24 cellular contexts compared by ENCODE assay signal in genomic region chr4:61445374-61446063, GRCh38.
DNase-seq lines count a peak whose midpoint lies in the region; ATAC-seq, FAIRE-seq and TF ChIP-seq lines count a peak whose summit lies in the region.
"Had no signal": no experiment of that assay in that cellular context is flagged by ENCODE, and none has a peak within 500 bp of the region (broad histone marks: within the 10 kb centered on the region; RNA-seq: fewer than 3 reads in every experiment).

No MANE protein-coding gene starts in this region.

- no peak overlapping the region for H3K4me3 Mint-ChIP-seq in natural killer cell treated with Interleukin-12 subunit alpha and Interleukin-12 subunit beta and Interleukin-15 and Interleukin-18, amount 100 ng/mL, for 72 hours
- H3K4me3 Mint-ChIP-seq: activated B cell treated with CpG ODN at 0.5 μM for 24 hours; activated CD4-positive, alpha-beta memory T cell treated with anti-CD3 and anti-CD28 coated beads, Interleukin-2, amount 10 ng/mL, durations not matched to agents 7 days and 5 days had no signal

- peak; percentile 87 for FAIRE-seq in urothelium cell line (lab: Jason Lieb, UNC)
- FAIRE-seq in GM12891 (lab: Jason Lieb, UNC): no peak
- FAIRE-seq: A204.1, endothelial cell of umbilical vein had no signal

- no peaks in the 10 kb centered on the region for H3K27me3 Mint-ChIP-seq in natural killer cell treated with Interleukin-12 subunit alpha and Interleukin-12 subunit beta and Interleukin-15 and Interleukin-18, amount 100 ng/mL, for 72 hours
- H3K27me3 Mint-ChIP-seq: activated B cell treated with CpG ODN at 0.5 μM for 24 hours; activated CD4-positive, alpha-beta memory T cell treated with anti-CD3 and anti-CD28 coated beads, Interleukin-2, amount 10 ng/mL, durations not matched to agents 7 days and 5 days had no signal

- H3K9me3 Mint-ChIP-seq in natural killer cell treated with Interleukin-12 subunit alpha and Interleukin-12 subunit beta and Interleukin-15 and Interleukin-18, amount 100 ng/mL, for 72 hours: peaks cover 15% of the 10 kb centered on the region

- H3K27ac Mint-ChIP-seq in natural killer cell treated with Interleukin-12 subunit alpha and Interleukin-12 subunit beta and Interleukin-15 and Interleukin-18, amount 100 ng/mL, for 72 hours: no peak overlapping the region
- H3K27ac Mint-ChIP-seq: activated B cell treated with CpG ODN at 0.5 μM for 24 hours; activated CD4-positive, alpha-beta memory T cell treated with anti-CD3 and anti-CD28 coated beads, Interleukin-2, amount 10 ng/mL, durations not matched to agents 7 days and 5 days had no signal

- H3K4me1 Mint-ChIP-seq in natural killer cell treated with Interleukin-12 subunit alpha and Interleukin-12 subunit beta and Interleukin-15 and Interleukin-18, amount 100 ng/mL, for 72 hours (ENCODE audit: low read depth in 2 of 2): no peaks in the 10 kb centered on the region
- H3K4me1 Mint-ChIP-seq: activated B cell treated with CpG ODN at 0.5 μM for 24 hours; activated CD4-positive, alpha-beta memory T cell treated with anti-CD3 and anti-CD28 coated beads, Interleukin-2, amount 10 ng/mL, durations not matched to agents 7 days and 5 days had no signal

- H3K36me3 Mint-ChIP-seq in natural killer cell treated with Interleukin-12 subunit alpha and Interleukin-12 subunit beta and Interleukin-15 and Interleukin-18, amount 100 ng/mL, for 72 hours: peaks cover 4% of the 10 kb centered on the region

- TF ChIP-seq POLR2A in GM12891 (IDR thresholded peaks at IDR 0.05; ENCODE audit: low read depth, low read length): no peak

- DNase-seq in NCI-H2227 (lab: John Stamatoyannopoulos, UW; ENCODE audit: unreplicated experiment) (peak; percentile 1), NCI-H2227 treated with DMSO at 0.1 percent for 48 hours (lab: John Stamatoyannopoulos, UW) (no peak), NCI-H2081 treated with DMSO at 0.1 percent for 48 hours (lab: John Stamatoyannopoulos, UW) (peak; percentile 57), SHP77 (lab: John Stamatoyannopoulos, UW) (peak; percentile 39 to 72), urothelium cell line (ENCODE audit: low spot score) (no peak), GM12891 (ENCODE audit: insufficient read length, low spot score) (no peak)
- no peak for DNase-seq in natural killer cell treated with Interleukin-12 subunit alpha and Interleukin-12 subunit beta and Interleukin-15 and Interleukin-18, amount 100 ng/mL, for 72 hours (ENCODE audit: low spot score)
- DNase-seq: activated B cell treated with CpG ODN at 0.5 μM for 24 hours; activated CD4-positive, alpha-beta memory T cell treated with anti-CD3 and anti-CD28 coated beads, Interleukin-2, amount 10 ng/mL, durations not matched to agents 7 days and 5 days; activated naive CD4-positive, alpha-beta T cell treated with Interleukin-2 at 50 U/mL for 16 hours; activated T-cell treated with anti-CD3 and anti-CD28 coated beads, Interleukin-2, amount 50 U/mL, for 1 hour; amniotic stem cell; BE2C; dermis blood vessel endothelial cell; HCEC 1CT; Kasumi-1; lower lobe of right lung; NCI-H1694 treated with DMSO at 0.1 percent for 48 hours; spleen; stimulated activated CD4-positive, alpha-beta T cell treated with anti-CD3 and anti-CD28 coated beads, Interleukin-4, amount 100 ng/mL, for 4 hours; upper lobe of right lung had no signal

- no peak for ATAC-seq in HG03108 (IDR thresholded peaks at IDR 0.05; ENCODE audit: unreplicated experiment)
- ATAC-seq in natural killer cell treated with Interleukin-12 subunit alpha and Interleukin-12 subunit beta and Interleukin-15 and Interleukin-18, amount 100 ng/mL, for 72 hours: no peak
- ATAC-seq: lower lobe of right lung, upper lobe of right lung had no signal

TF ChIP-seq in GM12891, 5 proteins besides CTCF, POLR2A, EP300 and RAD21:
- TF ChIP-seq SPI1 (IDR thresholded peaks at IDR 0.05; ENCODE audit: low read depth, low read length) (no peak), TAF1 (IDR thresholded peaks at IDR 0.05; ENCODE audit: low read depth, low read length) (no peak), POLR2AphosphoS5 (IDR thresholded peaks at IDR 0.05; ENCODE audit: low read depth, low read length) (no peak), PAX5 (IDR thresholded peaks at IDR 0.05; ENCODE audit: insufficient read depth, low read length, severe bottlenecking) (no peak), POU2F2 (IDR thresholded peaks at IDR 0.05; ENCODE audit: low read depth, low read length) (no peak)

Comparison
In these comparisons a context has a peak if more than half of its experiments do, and no peak if none do; other contexts are left out.
1. DNase-seq: peak in NCI-H2227 (single experiment), NCI-H2081 treated with DMSO at 0.1 percent for 48 hours (single experiment) and SHP77 (2 of 2); none in NCI-H2227 treated with DMSO at 0.1 percent for 48 hours (single experiment), urothelium cell line (single experiment), GM12891 (single experiment) and natural killer cell treated with Interleukin-12 subunit alpha and Interleukin-12 subunit beta and Interleukin-15 and Interleukin-18, amount 100 ng/mL, for 72 hours (single experiment).